In the genomic region with DNA sequence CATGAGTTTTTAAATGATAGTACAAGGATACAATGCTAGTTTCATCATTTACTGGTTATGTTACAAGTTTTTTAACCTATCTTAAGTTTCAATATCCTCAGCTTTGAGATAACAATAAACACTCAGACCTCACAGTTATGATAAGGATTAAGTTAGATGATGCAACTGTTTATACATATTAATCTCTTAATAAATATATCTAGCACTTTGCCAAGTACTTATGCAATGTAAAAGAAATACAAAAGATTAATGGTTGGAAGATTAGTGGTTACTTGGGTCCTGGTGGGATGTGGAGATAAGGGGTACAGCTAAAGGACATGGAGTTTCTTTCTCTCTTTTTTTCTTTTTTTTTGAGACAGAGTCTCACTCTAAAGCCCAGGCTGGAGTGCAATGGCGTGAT, we compare ENCODE assay signal across 11 cellular contexts.
"Had no signal": no experiment of that assay in that cellular context is flagged by ENCODE, and none has a peak within 500 bp of the region (broad histone marks: within the 10 kb centered on the region; RNA-seq: fewer than 3 reads in every experiment).

No MANE protein-coding gene starts in this region.

- H3K27me3 ChIP-seq: heart left ventricle, stomach had no signal

- ATAC-seq: heart left ventricle had no signal

- H3K27ac Mint-ChIP-seq: activated naive CD4-positive, alpha-beta T cell treated with anti-CD3 and anti-CD28 coated beads, Interleukin-2, amount 10 ng/mL, durations not matched to agents 7 days and 5 days had no signal

- H3K9me3 Mint-ChIP-seq: activated naive CD4-positive, alpha-beta T cell treated with anti-CD3 and anti-CD28 coated beads, Interleukin-2, amount 10 ng/mL, durations not matched to agents 7 days and 5 days; activated T-helper 2 cell treated with anti-CD3 and anti-CD28 coated beads, Interferon-gamma antibody, Interleukin-2, Interleukin-4, amounts not matched to agents 10 μg/mL and 5 μg/mL and 100 μg/mL, durations not matched to agents 14 hours and 24 hours and 36 hours had no signal

- H3K27ac ChIP-seq: heart left ventricle, left ventricle myocardium inferior, stomach had no signal

- DNase-seq: activated CD4-positive, alpha-beta T cell treated with anti-CD3 and anti-CD28 coated beads for 4 hours; activated naive CD4-positive, alpha-beta T cell treated with anti-CD3 and anti-CD28 coated beads, Interleukin-2, amount 10 ng/mL, durations not matched to agents 7 days and 5 days; effector memory CD4-positive, alpha-beta T cell; foreskin fibroblast; heart left ventricle; islet precursor cell; left ventricle myocardium inferior; retina; stimulated activated CD4-positive, alpha-beta T cell treated with anti-CD3 and anti-CD28 coated beads, Interleukin-4, amount 100 ng/mL, for 4 hours; stomach had no signal

- H3K4me3 ChIP-seq: heart left ventricle, left ventricle myocardium inferior, stomach had no signal

- H3K9me3 ChIP-seq: heart left ventricle, left ventricle myocardium inferior, stomach had no signal

- H3K27me3 Mint-ChIP-seq: activated naive CD4-positive, alpha-beta T cell treated with anti-CD3 and anti-CD28 coated beads, Interleukin-2, amount 10 ng/mL, durations not matched to agents 7 days and 5 days had no signal

- H3K4me3 Mint-ChIP-seq: activated naive CD4-positive, alpha-beta T cell treated with anti-CD3 and anti-CD28 coated beads, Interleukin-2, amount 10 ng/mL, durations not matched to agents 7 days and 5 days had no signal
